In the genomic region with DNA sequence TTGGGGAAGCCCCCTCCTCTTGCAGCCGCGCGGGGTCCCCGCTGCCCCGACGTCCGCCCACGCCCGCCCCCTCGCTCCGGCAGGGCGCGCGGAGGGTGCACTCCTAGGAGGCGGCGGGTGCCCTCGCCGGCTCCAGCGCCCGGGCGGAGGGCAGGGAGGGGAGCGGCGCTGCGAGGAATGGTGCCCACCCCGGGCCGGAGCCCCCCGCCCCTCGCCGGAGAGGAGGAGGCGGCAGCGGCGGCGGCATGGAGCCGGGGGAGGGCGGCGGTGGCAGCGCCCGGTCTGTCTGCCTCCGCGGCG, we compare ENCODE assay signal across 1 cellular context.
TF ChIP-seq lines count a peak whose summit lies in the region.

No MANE protein-coding gene starts in this region.

TF ChIP-seq in SK-N-SH, 30 proteins besides CTCF, POLR2A, EP300 and RAD21 (continued from another document):
- TF ChIP-seq, protein P1, sequence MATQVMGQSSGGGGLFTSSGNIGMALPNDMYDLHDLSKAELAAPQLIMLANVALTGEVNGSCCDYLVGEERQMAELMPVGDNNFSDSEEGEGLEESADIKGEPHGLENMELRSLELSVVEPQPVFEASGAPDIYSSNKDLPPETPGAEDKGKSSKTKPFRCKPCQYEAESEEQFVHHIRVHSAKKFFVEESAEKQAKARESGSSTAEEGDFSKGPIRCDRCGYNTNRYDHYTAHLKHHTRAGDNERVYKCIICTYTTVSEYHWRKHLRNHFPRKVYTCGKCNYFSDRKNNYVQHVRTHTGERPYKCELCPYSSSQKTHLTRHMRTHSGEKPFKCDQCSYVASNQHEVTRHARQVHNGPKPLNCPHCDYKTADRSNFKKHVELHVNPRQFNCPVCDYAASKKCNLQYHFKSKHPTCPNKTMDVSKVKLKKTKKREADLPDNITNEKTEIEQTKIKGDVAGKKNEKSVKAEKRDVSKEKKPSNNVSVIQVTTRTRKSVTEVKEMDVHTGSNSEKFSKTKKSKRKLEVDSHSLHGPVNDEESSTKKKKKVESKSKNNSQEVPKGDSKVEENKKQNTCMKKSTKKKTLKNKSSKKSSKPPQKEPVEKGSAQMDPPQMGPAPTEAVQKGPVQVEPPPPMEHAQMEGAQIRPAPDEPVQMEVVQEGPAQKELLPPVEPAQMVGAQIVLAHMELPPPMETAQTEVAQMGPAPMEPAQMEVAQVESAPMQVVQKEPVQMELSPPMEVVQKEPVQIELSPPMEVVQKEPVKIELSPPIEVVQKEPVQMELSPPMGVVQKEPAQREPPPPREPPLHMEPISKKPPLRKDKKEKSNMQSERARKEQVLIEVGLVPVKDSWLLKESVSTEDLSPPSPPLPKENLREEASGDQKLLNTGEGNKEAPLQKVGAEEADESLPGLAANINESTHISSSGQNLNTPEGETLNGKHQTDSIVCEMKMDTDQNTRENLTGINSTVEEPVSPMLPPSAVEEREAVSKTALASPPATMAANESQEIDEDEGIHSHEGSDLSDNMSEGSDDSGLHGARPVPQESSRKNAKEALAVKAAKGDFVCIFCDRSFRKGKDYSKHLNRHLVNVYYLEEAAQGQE (IDR thresholded peaks at IDR 0.05; ENCODE audit: low read depth, low read length): no peak
- no peak for TF ChIP-seq SMC3 (IDR thresholded peaks at IDR 0.05; ENCODE audit: low read depth, low read length)
- TF ChIP-seq RFX5 (IDR thresholded peaks at IDR 0.05; ENCODE audit: low read length): no peak
- no peak for TF ChIP-seq TCF12 (IDR thresholded peaks at IDR 0.05)
- TF ChIP-seq, protein P2, sequence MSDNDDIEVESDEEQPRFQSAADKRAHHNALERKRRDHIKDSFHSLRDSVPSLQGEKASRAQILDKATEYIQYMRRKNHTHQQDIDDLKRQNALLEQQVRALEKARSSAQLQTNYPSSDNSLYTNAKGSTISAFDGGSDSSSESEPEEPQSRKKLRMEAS (IDR thresholded peaks at IDR 0.05; ENCODE audit: low read depth): no peak
- TF ChIP-seq, protein P3, sequence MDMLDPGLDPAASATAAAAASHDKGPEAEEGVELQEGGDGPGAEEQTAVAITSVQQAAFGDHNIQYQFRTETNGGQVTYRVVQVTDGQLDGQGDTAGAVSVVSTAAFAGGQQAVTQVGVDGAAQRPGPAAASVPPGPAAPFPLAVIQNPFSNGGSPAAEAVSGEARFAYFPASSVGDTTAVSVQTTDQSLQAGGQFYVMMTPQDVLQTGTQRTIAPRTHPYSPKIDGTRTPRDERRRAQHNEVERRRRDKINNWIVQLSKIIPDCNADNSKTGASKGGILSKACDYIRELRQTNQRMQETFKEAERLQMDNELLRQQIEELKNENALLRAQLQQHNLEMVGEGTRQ (IDR thresholded peaks at IDR 0.05; ENCODE audit: borderline replicate concordance, low read depth, low read length): no peak
- no peak for TF ChIP-seq NRF1 (IDR thresholded peaks at IDR 0.05; ENCODE audit: low read depth, low read length)
- no peak for TF ChIP-seq NFIC (IDR thresholded peaks at IDR 0.05; ENCODE audit: borderline replicate concordance)
- TF ChIP-seq FOXM1 (IDR thresholded peaks at IDR 0.05; ENCODE audit: low read depth): no peak
- TF ChIP-seq ELF1 (IDR thresholded peaks at IDR 0.05): no peak
- no peak for TF ChIP-seq MXI1 (IDR thresholded peaks at IDR 0.05; ENCODE audit: low read depth, low read length)
